Comparison of ENCODE assay signal across 16 cellular contexts in genomic region chr1:200233393-200233792, GRCh38.
DNase-seq lines count a peak whose midpoint lies in the region; ATAC-seq and TF ChIP-seq lines count a peak whose summit lies in the region.
"Had no signal": no experiment of that assay in that cellular context is flagged by ENCODE, and none has a peak within 500 bp of the region (broad histone marks: within the 10 kb centered on the region; RNA-seq: fewer than 3 reads in every experiment).

No MANE protein-coding gene starts in this region.

- no peak overlapping the region for H3K4me2 ChIP-seq in Karpas-422 (ENCODE audit: low read depth, low read length, poor library complexity, severe bottlenecking)

- H4K20me1 ChIP-seq in Karpas-422 (ENCODE audit: insufficient read depth, low read depth, low read length), result no peaks in the 10 kb centered on the region

- H3K4me1 ChIP-seq in esophagus squamous epithelium (no peaks in the 10 kb centered on the region), Karpas-422 (ENCODE audit: low read length) (no peaks in the 10 kb centered on the region)

- no peak for ATAC-seq in HG03175 (IDR thresholded peaks at IDR 0.05; ENCODE audit: unreplicated experiment)
- ATAC-seq: sciatic nerve; stimulated activated effector memory CD8-positive, alpha-beta T cell treated with anti-CD3 and anti-CD28 coated beads, Interleukin-12 subunit alpha, Interleukin-12 subunit beta, amount 100 ng/mL, for 72 hours had no signal

- no peak overlapping the region for H3K9ac ChIP-seq in Karpas-422 (ENCODE audit: low read length)

- no peak overlapping the region for H2AFZ ChIP-seq in Karpas-422 (ENCODE audit: low read length)

- no peaks in the 10 kb centered on the region for H3K9me2 ChIP-seq in Karpas-422 (replicated peaks; ENCODE audit: insufficient read depth, low read length)

- no peaks in the 10 kb centered on the region for H3K9me3 ChIP-seq in esophagus squamous epithelium
- no peaks in the 10 kb centered on the region for H3K9me3 ChIP-seq in Karpas-422 (ENCODE audit: low read length)
- H3K9me3 ChIP-seq: upper lobe of left lung had no signal

- no peak for TF ChIP-seq POLR2A in esophagus squamous epithelium (IDR thresholded peaks at IDR 0.05)

- peaks cover 0 to 20% (median 0%) of the 10 kb centered on the region in 4 donors for H3K27me3 ChIP-seq in esophagus squamous epithelium
- no peaks in the 10 kb centered on the region for H3K27me3 ChIP-seq in Karpas-422 (ENCODE audit: low read length)
- H3K27me3 ChIP-seq: upper lobe of left lung had no signal

- H3K36me3 ChIP-seq in esophagus squamous epithelium, result no peaks in the 10 kb centered on the region
- H3K36me3 ChIP-seq in Karpas-422 (ENCODE audit: insufficient read depth, low read length), result no peaks in the 10 kb centered on the region
- H3K36me3 ChIP-seq: upper lobe of left lung had no signal

- no peak for TF ChIP-seq CTCF in esophagus squamous epithelium (IDR thresholded peaks at IDR 0.05)

- H3K4me3 ChIP-seq in esophagus squamous epithelium (no peak overlapping the region), Karpas-422 (ENCODE audit: low read length) (no peak overlapping the region)
- H3K4me3 ChIP-seq: upper lobe of left lung had no signal

- peak; percentile 67 for DNase-seq in A172 (ENCODE audit: low spot score)
- DNase-seq in HPDE6-E6E7 (ENCODE audit: extremely low spot score), result peak; percentile 17
- DNase-seq in amniotic stem cell (lab: John Stamatoyannopoulos, UW), result peak; percentile 42
- peak; percentile 52 for DNase-seq in glomerular visceral epithelial cell (ENCODE audit: extremely low spot score)
- no peak for DNase-seq in esophagus squamous epithelium (lab: John Stamatoyannopoulos, UW)
- no peak for DNase-seq in cortex of kidney (lab: John Stamatoyannopoulos, UW)
- DNase-seq in Karpas-422, result no peak
- DNase-seq: erythroblast, H9, NCI-H1694, NCI-H510A, nephron progenitor cell, upper lobe of left lung had no signal

- H3K79me2 ChIP-seq in Karpas-422 (ENCODE audit: low read length), result no peaks in the 10 kb centered on the region

- H3K27ac ChIP-seq in esophagus squamous epithelium (peak overlapping the region in 1 of 4 donors; percentile 14), Karpas-422 (ENCODE audit: low read length) (no peak overlapping the region)

- 51 to 75% methylated on average over 10 of the region's 10 CpGs for WGBS in esophagus squamous epithelium, 2 donors

- intact Hi-C loops in esophagus squamous epithelium (cut with DNase I), result no loop called here

Comparison
In these comparisons a context has a peak if more than half of its experiments do, and no peak if none do; other contexts are left out.
1. DNase-seq: peak in A172 (single experiment), HPDE6-E6E7 (single experiment), amniotic stem cell (single experiment) and glomerular visceral epithelial cell (single experiment); none in esophagus squamous epithelium (single experiment), cortex of kidney (single experiment) and Karpas-422 (single experiment).